Comparison of ENCODE assay signal across 8 cellular contexts in genomic region chr4:99403380-99404194, GRCh38. TPM values are rescaled to one million over a fixed set of nuclear protein-coding genes. Genes with fewer than 3 reads are reported as not detected.
DNase-seq lines count a peak whose midpoint lies in the region; ATAC-seq and TF ChIP-seq lines count a peak whose summit lies in the region.

No MANE protein-coding gene starts in this region.

- H3K27me3 ChIP-seq in gastrocnemius medialis, result no peaks in the 10 kb centered on the region

- H3K36me3 ChIP-seq in gastrocnemius medialis, result no peaks in the 10 kb centered on the region

- no peaks in the 10 kb centered on the region for H3K9me3 ChIP-seq in gastrocnemius medialis

- DNase-seq in chondrocyte (ENCODE audit: low spot score), result no peak
- no peak for DNase-seq in gastrocnemius medialis
- no peak for DNase-seq in Ammon's horn (ENCODE audit: low spot score)
- no peak for DNase-seq in amygdala (lab: John Stamatoyannopoulos, UW)
- DNase-seq in cerebellar cortex (ENCODE audit: low spot score), result no peak
- DNase-seq in activated CD4-positive, alpha-beta T cell treated with anti-CD3 and anti-CD28 coated beads, Interleukin-2, amount 50 U/mL, for 4 hours, result no peak

- in situ Hi-C loops in gastrocnemius medialis (cut with MboI; ENCODE audit: low sequenced_read_pairs in 4 of 4), result loop anchor here in 3 of 4 donors (5.0 to 25.0 kb wide), 4 partner anchors 199 to 466 kb away; partner anchors contain the start of genes EIF4E (in 1 of the 3) and METAP1 (in 1 of the 3)

- peaks cover 3% of the 10 kb centered on the region for H3K27me3 Mint-ChIP-seq in chondrocyte (ENCODE audit: low read depth)

- peak overlapping the region; percentile 94 for H3K27ac Mint-ChIP-seq in chondrocyte (ENCODE audit: unreplicated experiment)

- H3K4me3 Mint-ChIP-seq in chondrocyte (ENCODE audit: unreplicated experiment), result peak overlapping the region; percentile 13

- peaks cover 34% of the 10 kb centered on the region for H3K4me1 Mint-ChIP-seq in chondrocyte (ENCODE audit: low read depth)

- TF ChIP-seq CTCF in chondrocyte (IDR thresholded peaks at IDR 0.05) (no peak), gastrocnemius medialis (IDR thresholded peaks at IDR 0.05 in 4 of 5, conservative IDR thresholded peaks at IDR 0.05 in 1 of 5) (no peak)

- H3K36me3 Mint-ChIP-seq in chondrocyte (ENCODE audit: low read depth), result peaks cover 2% of the 10 kb centered on the region

- intact Hi-C loops in gastrocnemius medialis (cut with DNase I; ENCODE audit: low total_unique reads), result loop anchor here (1.0 to 2.0 kb wide), 2 partner anchors 78 to 201 kb away; no protein-coding TSS in a partner anchor

- peaks cover 0 to 23% of the 10 kb centered on the region in 2 donors for H3K4me1 ChIP-seq in gastrocnemius medialis

- H3K4me3 ChIP-seq in gastrocnemius medialis, result no peak overlapping the region

- peaks cover 9% of the 10 kb centered on the region for H3K9me3 Mint-ChIP-seq in chondrocyte (ENCODE audit: low read depth)

- TF ChIP-seq POLR2A in gastrocnemius medialis (IDR thresholded peaks at IDR 0.05), result no peak

- H3K27ac ChIP-seq in gastrocnemius medialis, result peak overlapping the region; percentile 56 to 71 (median 66)

- ATAC-seq in GM18909 (IDR thresholded peaks at IDR 0.05; ENCODE audit: poor library complexity, unreplicated experiment) (peak; percentile 82), HG02938 (IDR thresholded peaks at IDR 0.05; ENCODE audit: unreplicated experiment) (peak; percentile 72), gastrocnemius medialis (peak; percentile 51 to 55)

RNA-seq across cellular contexts. Expression of gene ADH7, which starts 31.6 kb away (rescaled TPM):
- total RNA-seq in chondrocyte (not detected in 3 replicates), gastrocnemius medialis (not detected)

RNA-seq across cellular contexts. Expression of gene ADH1C, which starts 51.0 kb away (rescaled TPM):
- total RNA-seq in chondrocyte (not detected in 3 replicates), gastrocnemius medialis (10 to 100 TPM; 16.1 to 30.6 (median 26.6) TPM)

Comparison
In these comparisons a context has a peak if more than half of its experiments do, and no peak if none do; other contexts are left out.
1. RNA of gene ADH1C, which starts 51.0 kb away (total RNA-seq): 16.1 to 30.6 TPM in gastrocnemius medialis; not detected in chondrocyte; every median in the first group is over 10 times any median in the second.
2. Peak in every context shown above with its lines, with median percentiles within 50 percentile points of each other: ATAC-seq.